Comparison of ENCODE assay signal across 8 cellular contexts in the genomic region with DNA sequence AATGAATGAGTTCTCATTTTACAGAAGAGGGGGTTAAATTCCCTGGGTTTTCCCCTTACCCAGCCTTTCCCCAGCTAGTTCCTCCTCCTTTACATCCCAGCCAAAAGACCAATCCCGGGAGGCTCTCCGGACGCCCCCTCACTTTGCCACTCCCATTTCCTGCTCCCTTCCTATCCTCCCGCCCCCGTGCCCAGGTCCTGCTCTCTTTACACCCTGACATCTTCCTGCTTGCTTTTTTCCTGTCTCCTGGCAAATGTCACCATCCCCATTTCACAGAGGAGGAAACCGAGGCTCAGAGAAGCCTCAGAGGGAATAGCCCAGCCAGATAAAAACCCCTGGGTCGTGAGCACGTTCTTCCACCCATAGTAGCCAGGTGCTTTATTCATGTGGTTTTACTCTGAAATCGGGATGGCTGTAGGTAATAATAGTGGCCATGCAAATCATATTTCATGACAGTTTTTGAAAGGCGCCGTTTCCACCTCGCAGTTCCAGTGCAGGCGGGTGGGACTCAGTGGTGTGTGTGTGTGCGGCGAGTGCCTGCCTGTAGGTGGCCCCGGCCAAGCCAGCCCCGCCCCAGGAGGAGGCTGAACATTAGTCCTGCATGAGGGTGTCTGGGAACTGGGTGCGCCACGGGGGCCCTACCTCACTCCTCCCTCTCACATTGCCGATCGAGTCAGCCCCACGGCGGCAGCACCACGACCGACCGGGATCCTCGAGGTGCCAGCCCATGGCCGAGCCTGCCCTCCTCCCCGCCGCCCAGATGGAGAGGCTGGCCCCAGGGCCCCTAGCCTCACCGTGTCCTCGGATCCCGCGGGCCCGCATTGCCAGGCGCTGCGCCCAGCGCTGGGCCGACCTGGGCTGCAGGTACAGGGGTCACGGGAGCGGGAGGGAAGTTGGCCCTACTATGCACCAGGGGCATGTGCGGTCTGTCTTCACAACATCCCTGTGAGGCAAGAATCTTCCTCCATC. TPM values are rescaled to one million over a fixed set of nuclear protein-coding genes. Genes with fewer than 3 reads are reported as not detected.
A peak's percentile ranks its signal among the peaks of the same experiment; 100 is the strongest.
DNase-seq lines count a peak whose midpoint lies in the region; ATAC-seq lines count a peak whose summit lies in the region.

A gene (plus strand): TSS at position 594 of the 969 bp plus-strand sequence.

- H3K36me3 Mint-ChIP-seq in CD4-positive, CD25-positive, alpha-beta regulatory T cell = no peaks in the 10 kb centered on the region
- no peaks in the 10 kb centered on the region for H3K36me3 Mint-ChIP-seq in stimulated activated naive B cell treated with anti-CD40 and anti-IgM and Interleukin-4, amounts not matched to agents 10 μg/mL and 1 μg/mL and 100 μg/mL, for 72 hours

- H3K4me1 ChIP-seq in CD4-positive, CD25-positive, alpha-beta regulatory T cell (ENCODE audit: control insufficient read depth, insufficient read depth, low read length, poor library complexity, severe bottlenecking) = no peaks in the 10 kb centered on the region
- H3K4me1 ChIP-seq in HAP-1 (no peaks in the 10 kb centered on the region), iPS-20b (ENCODE audit: insufficient read depth, low read length) (peaks cover 30% of the 10 kb centered on the region)

- no peaks in the 10 kb centered on the region for H3K9me3 ChIP-seq in CD4-positive, CD25-positive, alpha-beta regulatory T cell (ENCODE audit: control insufficient read depth in 2 of 2, low read length in 2 of 2)
- no peaks in the 10 kb centered on the region for H3K9me3 ChIP-seq in HAP-1
- H3K9me3 ChIP-seq in iPS-20b (ENCODE audit: insufficient read depth, low read depth, low read length) = no peaks in the 10 kb centered on the region

- no peak for DNase-seq in CD4-positive, CD25-positive, alpha-beta regulatory T cell
- peak in 1 of 2 experiments; percentile 66 for DNase-seq in HAP-1 (ENCODE audit: low spot score in 2 of 2)
- DNase-seq in activated T-cell treated with anti-CD3 and anti-CD28 coated beads for 48 hours (ENCODE audit: low read depth) = peak; percentile 19
- peak; percentile 13 for DNase-seq in stimulated activated naive B cell treated with anti-CD40 and anti-IgM and Interleukin-4, amounts not matched to agents 10 μg/mL and 1 μg/mL and 100 μg/mL, for 72 hours
- DNase-seq in NCI-H1436 treated with DMSO at 0.1 percent for 48 hours (lab: John Stamatoyannopoulos, UW) = no peak
- no peak for DNase-seq in NOMO-1 treated with DMSO at 0.1 percent for 48 hours (lab: John Stamatoyannopoulos, UW; ENCODE audit: unreplicated experiment)

- H3K9ac ChIP-seq in iPS-20b (ENCODE audit: low read depth, low read length) = peak within 1 kb of the TSS; percentile 68; the same call in 1 of the 2 replicates

- in situ Hi-C loops in HAP-1 (cut with MboI; ENCODE audit: low sequenced_read_pairs) = no loop called here

- peaks cover 28% of the 10 kb centered on the region for H3K27me3 ChIP-seq in CD4-positive, CD25-positive, alpha-beta regulatory T cell (ENCODE audit: control insufficient read depth, insufficient read depth, low read length)
- H3K27me3 ChIP-seq in HAP-1 (ENCODE audit: low read depth) = peaks cover 53% of the 10 kb centered on the region
- peaks cover 20% of the 10 kb centered on the region for H3K27me3 ChIP-seq in iPS-20b (ENCODE audit: insufficient read depth, low read length)

- no peak within 1 kb of the TSS for H3K4me3 Mint-ChIP-seq in CD4-positive, CD25-positive, alpha-beta regulatory T cell
- H3K4me3 Mint-ChIP-seq in stimulated activated naive B cell treated with anti-CD40 and anti-IgM and Interleukin-4, amounts not matched to agents 10 μg/mL and 1 μg/mL and 100 μg/mL, for 72 hours = peak within 1 kb of the TSS; percentile 0 to 57

- peak; percentile 37 to 42 for ATAC-seq in CD4-positive, CD25-positive, alpha-beta regulatory T cell (ENCODE audit: low read depth in 2 of 2)
- peak; percentile 93 for ATAC-seq in stimulated activated naive B cell treated with anti-CD40 and anti-IgM and Interleukin-4, amounts not matched to agents 10 μg/mL and 1 μg/mL and 100 μg/mL, for 72 hours (replicated peaks)
- no peak for ATAC-seq in HG02870 (IDR thresholded peaks at IDR 0.05; ENCODE audit: unreplicated experiment)

- peaks cover 0 to 5% (median 0%) of the 10 kb centered on the region in 7 donors for H3K9me3 Mint-ChIP-seq in CD4-positive, CD25-positive, alpha-beta regulatory T cell
- no peaks in the 10 kb centered on the region for H3K9me3 Mint-ChIP-seq in stimulated activated naive B cell treated with anti-CD40 and anti-IgM and Interleukin-4, amounts not matched to agents 10 μg/mL and 1 μg/mL and 100 μg/mL, for 72 hours

- H3K27ac ChIP-seq in CD4-positive, CD25-positive, alpha-beta regulatory T cell (ENCODE audit: insufficient read depth, low read length, poor library complexity, severe bottlenecking) = no peak within 1 kb of the TSS
- H3K27ac ChIP-seq in iPS-20b (ENCODE audit: low read length) = no peak within 1 kb of the TSS

- no peak within 1 kb of the TSS for H3K27ac Mint-ChIP-seq in CD4-positive, CD25-positive, alpha-beta regulatory T cell
- H3K27ac Mint-ChIP-seq in stimulated activated naive B cell treated with anti-CD40 and anti-IgM and Interleukin-4, amounts not matched to agents 10 μg/mL and 1 μg/mL and 100 μg/mL, for 72 hours = no peak within 1 kb of the TSS

- H3K4me1 Mint-ChIP-seq in CD4-positive, CD25-positive, alpha-beta regulatory T cell = peaks cover 0 to 5% (median under 1%) of the 10 kb centered on the region in 4 donors
- peaks cover 5 to 16% of the 10 kb centered on the region in 2 donors for H3K4me1 Mint-ChIP-seq in stimulated activated naive B cell treated with anti-CD40 and anti-IgM and Interleukin-4, amounts not matched to agents 10 μg/mL and 1 μg/mL and 100 μg/mL, for 72 hours

- H3K36me3 ChIP-seq in CD4-positive, CD25-positive, alpha-beta regulatory T cell (ENCODE audit: control insufficient read depth, insufficient read depth, low read length) = no peaks in the 10 kb centered on the region
- H3K36me3 ChIP-seq in HAP-1 (replicated peaks) (no peaks in the 10 kb centered on the region), iPS-20b (ENCODE audit: insufficient read depth, low read depth, low read length) (no peaks in the 10 kb centered on the region)

- H3K4me3 ChIP-seq in CD4-positive, CD25-positive, alpha-beta regulatory T cell (ENCODE audit: low read depth, low read length) = no peak within 1 kb of the TSS
- H3K4me3 ChIP-seq in HAP-1 (peak within 1 kb of the TSS; percentile 12; the same call in 1 of the 2 replicates), iPS-20b (ENCODE audit: low read length) (peak within 1 kb of the TSS; percentile 89)

- peaks cover 73% of the 10 kb centered on the region for H3K27me3 Mint-ChIP-seq in CD4-positive, CD25-positive, alpha-beta regulatory T cell
- H3K27me3 Mint-ChIP-seq in stimulated activated naive B cell treated with anti-CD40 and anti-IgM and Interleukin-4, amounts not matched to agents 10 μg/mL and 1 μg/mL and 100 μg/mL, for 72 hours = peaks cover 55 to 81% of the 10 kb centered on the region in 2 donors

RNA-seq across cellular contexts. Expression of the gene that starts here (rescaled TPM):
- total RNA-seq in CD4-positive, CD25-positive, alpha-beta regulatory T cell = not detected
- polyA plus RNA-seq in CD4-positive, CD25-positive, alpha-beta regulatory T cell = not detected

Comparison
In these comparisons a context has a peak if more than half of its experiments do, and no peak if none do; other contexts are left out.
1. Peak in ATAC-seq in CD4-positive, CD25-positive, alpha-beta regulatory T cell; RNA of the gene not detected or under 1 TPM.
2. DNase-seq: peak in activated T-cell treated with anti-CD3 and anti-CD28 coated beads for 48 hours (single experiment) and stimulated activated naive B cell treated with anti-CD40 and anti-IgM and Interleukin-4, amounts not matched to agents 10 μg/mL and 1 μg/mL and 100 μg/mL, for 72 hours (single experiment); none in CD4-positive, CD25-positive, alpha-beta regulatory T cell (0 of 3), NCI-H1436 treated with DMSO at 0.1 percent for 48 hours (single experiment) and NOMO-1 treated with DMSO at 0.1 percent for 48 hours (single experiment).
3. H3K4me3 Mint-ChIP-seq: peak in stimulated activated naive B cell treated with anti-CD40 and anti-IgM and Interleukin-4, amounts not matched to agents 10 μg/mL and 1 μg/mL and 100 μg/mL, for 72 hours (2 of 2); none in CD4-positive, CD25-positive, alpha-beta regulatory T cell (0 of 4).